In genomic region chr5:137822158-137822764, GRCh38 we compare ENCODE assay signal across 9 cellular contexts. TPM values are rescaled to one million over a fixed set of nuclear protein-coding genes. Genes with fewer than 3 reads are reported as not detected.
A peak's percentile ranks its signal among the peaks of the same experiment; 100 is the strongest.
DNase-seq lines count a peak whose midpoint lies in the region; ATAC-seq and TF ChIP-seq lines count a peak whose summit lies in the region.
"Had no signal": no experiment of that assay in that cellular context is flagged by ENCODE, and none has a peak within 500 bp of the region (broad histone marks: within the 10 kb centered on the region; RNA-seq: fewer than 3 reads in every experiment).

No MANE protein-coding gene starts in this region.

- CTCF ChIA-PET in activated CD8-positive, alpha-beta T cell treated with anti-CD3 and anti-CD28 coated beads for 36 hours (lab: Charles Lee) = interaction anchor here (1.7 kb wide), 1 partner anchor 44 kb away, joined by 10 read pairs; no protein-coding TSS in a partner anchor
- CTCF ChIA-PET in activated CD8-positive, alpha-beta T cell treated with anti-CD3 and anti-CD28 coated beads, Interleukin-2, amount 10 ng/mL, durations not matched to agents 7 days and 5 days (lab: Charles Lee) = interaction anchor here (1.2 kb wide), 1 partner anchor 42 kb away, joined by 3 read pairs; no protein-coding TSS in a partner anchor

- H3K4me3 Mint-ChIP-seq in activated CD8-positive, alpha-beta T cell treated with anti-CD3 and anti-CD28 coated beads for 36 hours = no peak overlapping the region
- H3K4me3 Mint-ChIP-seq in activated CD8-positive, alpha-beta T cell treated with anti-CD3 and anti-CD28 coated beads, Interleukin-2, amount 10 ng/mL, durations not matched to agents 7 days and 5 days = no peak overlapping the region
- no peak overlapping the region for H3K4me3 Mint-ChIP-seq in activated T-cell treated with anti-CD3 and anti-CD28 coated beads, Interleukin-2, amount 50 U/mL, for 72 hours
- H3K4me3 Mint-ChIP-seq: activated naive CD8-positive, alpha-beta T cell had no signal

- H3K27ac ChIP-seq in vagina = no peak overlapping the region

- no peaks in the 10 kb centered on the region for H3K27me3 Mint-ChIP-seq in activated CD8-positive, alpha-beta T cell treated with anti-CD3 and anti-CD28 coated beads for 36 hours
- peaks cover 3% of the 10 kb centered on the region for H3K27me3 Mint-ChIP-seq in activated CD8-positive, alpha-beta T cell treated with anti-CD3 and anti-CD28 coated beads, Interleukin-2, amount 10 ng/mL, durations not matched to agents 7 days and 5 days (ENCODE audit: low read depth)
- no peaks in the 10 kb centered on the region for H3K27me3 Mint-ChIP-seq in activated T-cell treated with anti-CD3 and anti-CD28 coated beads, Interleukin-2, amount 50 U/mL, for 72 hours (ENCODE audit: low read depth)
- H3K27me3 Mint-ChIP-seq: activated naive CD8-positive, alpha-beta T cell had no signal

- H3K9me3 ChIP-seq in vagina = no peaks in the 10 kb centered on the region

- ATAC-seq in activated CD8-positive, alpha-beta T cell treated with anti-CD3 and anti-CD28 coated beads for 36 hours = no peak
- ATAC-seq in activated CD8-positive, alpha-beta T cell treated with anti-CD3 and anti-CD28 coated beads, Interleukin-2, amount 10 ng/mL, durations not matched to agents 7 days and 5 days = no peak
- no peak for ATAC-seq in activated T-cell treated with anti-CD3 and anti-CD28 coated beads, Interleukin-2, amount 50 U/mL, for 72 hours (replicated peaks in 1 of 2)

- H3K36me3 ChIP-seq in vagina = no peaks in the 10 kb centered on the region

- POLR2A ChIA-PET in activated CD8-positive, alpha-beta T cell treated with anti-CD3 and anti-CD28 coated beads for 36 hours (lab: Charles Lee) = no interaction called here
- POLR2A ChIA-PET in activated CD8-positive, alpha-beta T cell treated with anti-CD3 and anti-CD28 coated beads, Interleukin-2, amount 10 ng/mL, durations not matched to agents 7 days and 5 days (lab: Charles Lee) = no interaction called here

- peak; percentile 21 for DNase-seq in activated CD8-positive, alpha-beta T cell treated with anti-CD3 and anti-CD28 coated beads for 36 hours
- DNase-seq in activated CD8-positive, alpha-beta T cell treated with anti-CD3 and anti-CD28 coated beads, Interleukin-2, amount 10 ng/mL, durations not matched to agents 7 days and 5 days = no peak
- DNase-seq in NCI-H2227 treated with DMSO at 0.1 percent for 48 hours (lab: John Stamatoyannopoulos, UW) (peak; percentile 1), cerebellar cortex (ENCODE audit: low spot score) (peak; percentile 53), medulla oblongata (ENCODE audit: extremely low spot score) (peak; percentile 72), NK-92 (lab: John Stamatoyannopoulos, UW; ENCODE audit: unreplicated experiment) (no peak), vagina (ENCODE audit: extremely low spot score in 2 of 2) (no peak)
- DNase-seq in activated T-cell treated with anti-CD3 and anti-CD28 coated beads, Interleukin-2, amount 50 U/mL, for 72 hours = no peak

- peaks cover 1% of the 10 kb centered on the region for H3K36me3 Mint-ChIP-seq in activated CD8-positive, alpha-beta T cell treated with anti-CD3 and anti-CD28 coated beads for 36 hours (ENCODE audit: low read depth)
- H3K36me3 Mint-ChIP-seq in activated CD8-positive, alpha-beta T cell treated with anti-CD3 and anti-CD28 coated beads, Interleukin-2, amount 10 ng/mL, durations not matched to agents 7 days and 5 days (ENCODE audit: low read depth) = no peaks in the 10 kb centered on the region
- peaks cover 2 to 5% of the 10 kb centered on the region in 2 donors for H3K36me3 Mint-ChIP-seq in activated T-cell treated with anti-CD3 and anti-CD28 coated beads, Interleukin-2, amount 50 U/mL, for 72 hours (ENCODE audit: insufficient read depth in 2 of 2)

- no peaks in the 10 kb centered on the region for H3K4me1 Mint-ChIP-seq in activated CD8-positive, alpha-beta T cell treated with anti-CD3 and anti-CD28 coated beads for 36 hours (ENCODE audit: low read depth)
- H3K4me1 Mint-ChIP-seq in activated CD8-positive, alpha-beta T cell treated with anti-CD3 and anti-CD28 coated beads, Interleukin-2, amount 10 ng/mL, durations not matched to agents 7 days and 5 days (ENCODE audit: low read depth) = no peaks in the 10 kb centered on the region
- no peaks in the 10 kb centered on the region for H3K4me1 Mint-ChIP-seq in activated T-cell treated with anti-CD3 and anti-CD28 coated beads, Interleukin-2, amount 50 U/mL, for 72 hours (ENCODE audit: low read depth)

- no peak overlapping the region for H3K4me3 ChIP-seq in vagina

- no peak for TF ChIP-seq CTCF in activated CD8-positive, alpha-beta T cell treated with anti-CD3 and anti-CD28 coated beads for 36 hours (IDR thresholded peaks at IDR 0.05)
- no peak for TF ChIP-seq CTCF in vagina (IDR thresholded peaks at IDR 0.05)

- H3K27ac Mint-ChIP-seq in activated CD8-positive, alpha-beta T cell treated with anti-CD3 and anti-CD28 coated beads for 36 hours = no peak overlapping the region
- no peak overlapping the region for H3K27ac Mint-ChIP-seq in activated CD8-positive, alpha-beta T cell treated with anti-CD3 and anti-CD28 coated beads, Interleukin-2, amount 10 ng/mL, durations not matched to agents 7 days and 5 days
- H3K27ac Mint-ChIP-seq in activated T-cell treated with anti-CD3 and anti-CD28 coated beads, Interleukin-2, amount 50 U/mL, for 72 hours = no peak overlapping the region
- H3K27ac Mint-ChIP-seq: activated naive CD8-positive, alpha-beta T cell had no signal

- intact Hi-C loops in activated CD8-positive, alpha-beta T cell treated with anti-CD3 and anti-CD28 coated beads for 36 hours (cut with micrococcal nuclease) = no loop called here
- intact Hi-C loops in vagina (cut with DNase I) = no loop called here

- H3K9me3 Mint-ChIP-seq in activated CD8-positive, alpha-beta T cell treated with anti-CD3 and anti-CD28 coated beads for 36 hours = no peaks in the 10 kb centered on the region
- no peaks in the 10 kb centered on the region for H3K9me3 Mint-ChIP-seq in activated CD8-positive, alpha-beta T cell treated with anti-CD3 and anti-CD28 coated beads, Interleukin-2, amount 10 ng/mL, durations not matched to agents 7 days and 5 days (ENCODE audit: insufficient read depth)
- peaks cover 2 to 5% of the 10 kb centered on the region in 2 donors for H3K9me3 Mint-ChIP-seq in activated T-cell treated with anti-CD3 and anti-CD28 coated beads, Interleukin-2, amount 50 U/mL, for 72 hours

- TF ChIP-seq POLR2A in vagina (IDR thresholded peaks at IDR 0.05) = no peak

- H3K27me3 ChIP-seq in vagina = no peaks in the 10 kb centered on the region

- no peaks in the 10 kb centered on the region for H3K4me1 ChIP-seq in vagina

RNA-seq across cellular contexts. Expression of gene MYOT, which starts 45.4 kb away (rescaled TPM):
- total RNA-seq in activated CD8-positive, alpha-beta T cell treated with anti-CD3 and anti-CD28 coated beads for 36 hours = not detected
- total RNA-seq in activated CD8-positive, alpha-beta T cell treated with anti-CD3 and anti-CD28 coated beads, Interleukin-2, amount 10 ng/mL, durations not matched to agents 7 days and 5 days = not detected
- 5.4 TPM for total RNA-seq in vagina
- total RNA-seq in activated T-cell treated with anti-CD3 and anti-CD28 coated beads, Interleukin-2, amount 50 U/mL, for 72 hours = not detected

Comparison
In these comparisons a context has a peak if more than half of its experiments do, and no peak if none do; other contexts are left out.
1. DNase-seq: peak in activated CD8-positive, alpha-beta T cell treated with anti-CD3 and anti-CD28 coated beads for 36 hours (single experiment), NCI-H2227 treated with DMSO at 0.1 percent for 48 hours (single experiment), cerebellar cortex (single experiment) and medulla oblongata (single experiment); none in activated CD8-positive, alpha-beta T cell treated with anti-CD3 and anti-CD28 coated beads, Interleukin-2, amount 10 ng/mL, durations not matched to agents 7 days and 5 days (single experiment), NK-92 (single experiment), vagina (0 of 2) and activated T-cell treated with anti-CD3 and anti-CD28 coated beads, Interleukin-2, amount 50 U/mL, for 72 hours (0 of 2).